Comparison of ENCODE assay signal across 8 cellular contexts in genomic region chr5:151447174-151448037, GRCh38. TPM values are rescaled to one million over a fixed set of nuclear protein-coding genes. Genes with fewer than 3 reads are reported as not detected.
A peak's percentile ranks its signal among the peaks of the same experiment; 100 is the strongest.
DNase-seq lines count a peak whose midpoint lies in the region; ATAC-seq and TF ChIP-seq lines count a peak whose summit lies in the region.

SLC36A1 (plus strand) TSS chr5:151447603; CDS start chr5:151458793, 11,190 bp downstream.

- TF ChIP-seq POLR2A in GM15510 (IDR thresholded peaks at IDR 0.05; ENCODE audit: borderline replicate concordance, extremely low read depth, insufficient read length) (peak; percentile 73), uterus (IDR thresholded peaks at IDR 0.05) (peak; percentile 30 to 40)

- H3K36me3 ChIP-seq in uterus = no peaks in the 10 kb centered on the region

- WGBS in right cardiac atrium = under 1% methylated on average over 46 of the region's 46 CpGs

- H3K36me3 Mint-ChIP-seq in T-helper 1 cell treated with Interleukin-12 subunit alpha and Interleukin-12 subunit beta and Interleukin-4 antibody, amounts not matched to agents 30 μg/mL and 1 μg/mL, for 36 hours (ENCODE audit: low read depth) = no peaks in the 10 kb centered on the region

- H3K4me1 Mint-ChIP-seq in T-helper 1 cell treated with Interleukin-12 subunit alpha and Interleukin-12 subunit beta and Interleukin-4 antibody, amounts not matched to agents 30 μg/mL and 1 μg/mL, for 36 hours (ENCODE audit: low read depth) = peaks cover 17% of the 10 kb centered on the region

- H3K27ac Mint-ChIP-seq in T-helper 1 cell treated with Interleukin-12 subunit alpha and Interleukin-12 subunit beta and Interleukin-4 antibody, amounts not matched to agents 30 μg/mL and 1 μg/mL, for 36 hours = peak within 1 kb of the TSS; percentile 92

- H3K4me3 ChIP-seq in right cardiac atrium (ENCODE audit: low read length) = peak within 1 kb of the TSS; percentile 65
- peak within 1 kb of the TSS; percentile 43 to 75 for H3K4me3 ChIP-seq in uterus

- H3K27ac ChIP-seq in right cardiac atrium (ENCODE audit: low read length) = peak within 1 kb of the TSS; percentile 13
- peak within 1 kb of the TSS; percentile 53 to 59 for H3K27ac ChIP-seq in uterus

- no peaks in the 10 kb centered on the region for H3K4me1 ChIP-seq in right cardiac atrium (ENCODE audit: control insufficient read depth, insufficient read depth, low read length)
- H3K4me1 ChIP-seq in uterus = no peaks in the 10 kb centered on the region

- H3K9me3 ChIP-seq in right cardiac atrium (ENCODE audit: control insufficient read depth, low read length) (no peaks in the 10 kb centered on the region), uterus (no peaks in the 10 kb centered on the region)

- peak; percentile 79 for DNase-seq in NCI-H146 treated with DMSO at 0.1 percent for 48 hours (lab: John Stamatoyannopoulos, UW; ENCODE audit: unreplicated experiment)
- peak; percentile 35 to 98 (median 90) for DNase-seq in anterior cingulate cortex (lab: John Stamatoyannopoulos, UW)
- peak; percentile 95 to 98 (median 98) for DNase-seq in right cardiac atrium
- DNase-seq in putamen (ENCODE audit: low spot score) = peak; percentile 91
- DNase-seq in uterus = peak; percentile 94 to 95

- H3K27me3 ChIP-seq in right cardiac atrium (ENCODE audit: control insufficient read depth, insufficient read depth) (no peaks in the 10 kb centered on the region), uterus (no peaks in the 10 kb centered on the region)

- TF ChIP-seq CTCF in uterus (IDR thresholded peaks at IDR 0.05) = peak; percentile 96 to 97 (median 97)

- H3K27me3 Mint-ChIP-seq in T-helper 1 cell treated with Interleukin-12 subunit alpha and Interleukin-12 subunit beta and Interleukin-4 antibody, amounts not matched to agents 30 μg/mL and 1 μg/mL, for 36 hours (ENCODE audit: low read depth) = peaks cover 27% of the 10 kb centered on the region

- H3K4me3 Mint-ChIP-seq in T-helper 1 cell treated with Interleukin-12 subunit alpha and Interleukin-12 subunit beta and Interleukin-4 antibody, amounts not matched to agents 30 μg/mL and 1 μg/mL, for 36 hours = peak within 1 kb of the TSS; percentile 94

- ATAC-seq in HG02884 (IDR thresholded peaks at IDR 0.05; ENCODE audit: unreplicated experiment) (peak; percentile 59), right cardiac atrium (peak; percentile 92 to 97)

- intact Hi-C loops in right cardiac atrium (cut with DNase I) = loop anchor here (2.0 to 10.0 kb wide), 4 partner anchors 55 to 205 kb away; no protein-coding TSS in a partner anchor
- intact Hi-C loops in uterus (cut with DNase I; ENCODE audit: low total_unique reads) = loop anchor here (5.0 to 10.0 kb wide), 3 partner anchors 60 to 297 kb away; no protein-coding TSS in a partner anchor

- no peaks in the 10 kb centered on the region for H3K9me3 Mint-ChIP-seq in T-helper 1 cell treated with Interleukin-12 subunit alpha and Interleukin-12 subunit beta and Interleukin-4 antibody, amounts not matched to agents 30 μg/mL and 1 μg/mL, for 36 hours

RNA-seq across cellular contexts. Expression of gene SLC36A1, which starts in this region (rescaled TPM):
- total RNA-seq in right cardiac atrium = 1 to 10 TPM; 3.0 to 6.2 (median 5.1) TPM
- 1.3 TPM for polyA plus RNA-seq in right cardiac atrium
- 10 to 100 TPM in 1 of 4 donors, 1 to 10 TPM in 3; 5.0 to 10.1 (median 5.8) TPM for total RNA-seq in uterus

Comparison
In these comparisons a context has a peak if more than half of its experiments do, and no peak if none do; other contexts are left out.
1. Peak in every context shown above with its lines: DNase-seq, ATAC-seq, H3K4me3 ChIP-seq and H3K27ac ChIP-seq.